14 cellular contexts compared by ENCODE assay signal in genomic region chr3:162171970-162172369, GRCh38.
DNase-seq lines count a peak whose midpoint lies in the region; TF ChIP-seq lines count a peak whose summit lies in the region.
"Had no signal": no experiment of that assay in that cellular context is flagged by ENCODE, and none has a peak within 500 bp of the region (broad histone marks: within the 10 kb centered on the region; RNA-seq: fewer than 3 reads in every experiment).

No MANE protein-coding gene starts in this region.

- H3K9ac ChIP-seq in mammary epithelial cell (ENCODE audit: insufficient read depth, low read length) (no peak overlapping the region), H9 (ENCODE audit: extremely low read depth, insufficient read length, low read length) (no peak overlapping the region)

- H3K4me1 ChIP-seq in mammary epithelial cell (ENCODE audit: insufficient read depth, low read length) (no peaks in the 10 kb centered on the region), H9 (ENCODE audit: insufficient read depth, low read length) (no peaks in the 10 kb centered on the region)

- no peak overlapping the region for H2BK120ac ChIP-seq in H9 (ENCODE audit: low read depth, low read length, poor library complexity, severe bottlenecking)

- H2BK20ac ChIP-seq in H9 (ENCODE audit: low read depth, low read length, poor library complexity, severe bottlenecking): no peak overlapping the region

- H3K4ac ChIP-seq in H9 (ENCODE audit: low read depth, low read length): no peak overlapping the region

- H3K14ac ChIP-seq in H9 (ENCODE audit: insufficient read depth, low read length): no peak overlapping the region

- no peak overlapping the region for H2BK5ac ChIP-seq in H9 (ENCODE audit: insufficient read length, low read length)

- H3K4me3 ChIP-seq in mammary epithelial cell (replicated peaks in 1 of 3; ENCODE audit: insufficient read depth in 1 of 3, low read depth in 2 of 3, low read length in 3 of 3): no peak overlapping the region

- H2AFZ ChIP-seq in mammary epithelial cell (ENCODE audit: low read depth, low read length) (no peak overlapping the region), H9 (ENCODE audit: low read length) (no peak overlapping the region)

- H3K9me3 ChIP-seq in mammary epithelial cell (replicated peaks; ENCODE audit: insufficient read depth, low read length) (no peaks in the 10 kb centered on the region), H9 (ENCODE audit: control insufficient read depth, low read depth, low read length) (no peaks in the 10 kb centered on the region)

- POLR2A ChIA-PET in RWPE1 (lab: Yijun Ruan, JAX; ENCODE audit: low non-redundant PET): no interaction called here

- no peak overlapping the region for H4K91ac ChIP-seq in H9 (ENCODE audit: insufficient read length, low read depth, low read length)

- CTCF ChIA-PET in mammary epithelial cell (lab: Charles Lee; ENCODE audit: low non-redundant PET): no interaction called here
- CTCF ChIA-PET in RWPE1 (lab: Yijun Ruan, JAX): no interaction called here

- no peak overlapping the region for H3K4me3 Mint-ChIP-seq in H9
- H3K4me3 Mint-ChIP-seq: B cell; CD4-positive, alpha-beta T cell had no signal

- no peak for TF ChIP-seq CTCF in mammary epithelial cell (conservative IDR thresholded peaks at IDR 0.05 in 1 of 2, IDR thresholded peaks at IDR 0.05 in 1 of 2; ENCODE audit: extremely low read depth in 1 of 2, insufficient read depth in 1 of 2, low read depth in 1 of 2, low read length in 2 of 2)
- TF ChIP-seq CTCF in H9 (conservative IDR thresholded peaks at IDR 0.05): no peak
- no peak for TF ChIP-seq CTCF in RWPE1 (conservative IDR thresholded peaks at IDR 0.05; ENCODE audit: low read depth)

- no TSS peak for BruUV-seq in mammary epithelial cell (replicated peaks; lab: Mats Ljungman, UMichigan)

- H3K27ac Mint-ChIP-seq in H9: no peak overlapping the region; a peak in 1 of 7 replicates
- H3K27ac Mint-ChIP-seq: B cell; CD4-positive, alpha-beta T cell had no signal

- no peak overlapping the region for H3K56ac ChIP-seq in H9 (ENCODE audit: insufficient read length, low read depth, low read length)

- no peak overlapping the region for H3T11ph ChIP-seq in H9 (ENCODE audit: low read length)

- no peak overlapping the region for H2BK12ac ChIP-seq in H9 (ENCODE audit: insufficient read length, low read depth, low read length)

- no peak overlapping the region for H3K23ac ChIP-seq in H9 (ENCODE audit: insufficient read length, low read depth, low read length)

- H4K20me1 ChIP-seq in mammary epithelial cell (ENCODE audit: insufficient read depth, low read length): no peaks in the 10 kb centered on the region
- no peaks in the 10 kb centered on the region for H4K20me1 ChIP-seq in H9 (ENCODE audit: control insufficient read depth, insufficient read depth, insufficient read length)

- no peaks in the 10 kb centered on the region for H3K27me3 ChIP-seq in mammary epithelial cell (ENCODE audit: insufficient read depth, low read length)
- no peaks in the 10 kb centered on the region for H3K27me3 ChIP-seq in H9 (ENCODE audit: insufficient read depth, low read length)

- no peak overlapping the region for H2BK15ac ChIP-seq in H9 (ENCODE audit: low read depth, low read length)

- H4K5ac ChIP-seq in H9 (ENCODE audit: insufficient read length, low read depth, low read length): no peak overlapping the region

- intact Hi-C loops in mammary epithelial cell (cut with micrococcal nuclease): no loop called here

- peaks cover 0 to 11% (median 0%) of the 10 kb centered on the region in 3 experiments; a peak in 2 of 7 replicates for H3K36me3 Mint-ChIP-seq in H9 (ENCODE audit: insufficient read depth in 1 of 3, low read depth in 3 of 3)

- H3K4me2 ChIP-seq in mammary epithelial cell (ENCODE audit: insufficient read depth, low read depth, low read length) (no peak overlapping the region), H9 (ENCODE audit: insufficient read depth, insufficient read length, low read length) (no peak overlapping the region)

- H3K18ac ChIP-seq in H9 (ENCODE audit: insufficient read length, low read depth, low read length): no peak overlapping the region

- in situ Hi-C loops in mammary epithelial cell (cut with MboI; ENCODE audit: low sequenced_read_pairs in 2 of 2): no loop called here

- DNase-seq in EH (ENCODE audit: low read depth) (peak; percentile 11), HT1080 (ENCODE audit: low read depth) (peak; percentile 42), mammary epithelial cell (peak; percentile 1), renal cortical epithelial cell (ENCODE audit: low read depth) (peak; percentile 28), H9 (no peak), AG08396 (ENCODE audit: low spot score) (no peak), RWPE1 (ENCODE audit: low spot score) (no peak)
- DNase-seq: ACHN; C1 segment of cervical spinal cord; Calu3; CD4-positive, alpha-beta T cell; DMS 273 treated with DMSO at 0.1 percent for 48 hours; DMS79 treated with DMSO at 0.1 percent for 48 hours had no signal

- H3K79me2 ChIP-seq in mammary epithelial cell (ENCODE audit: insufficient read depth, low read length) (no peaks in the 10 kb centered on the region), H9 (ENCODE audit: insufficient read depth, low read length) (no peaks in the 10 kb centered on the region)

- H2AK5ac ChIP-seq in H9 (ENCODE audit: insufficient read length, low read length): no peak overlapping the region

- H3K27ac ChIP-seq in mammary epithelial cell (ENCODE audit: insufficient read depth, low read depth, low read length): no peak overlapping the region
- H3K27ac ChIP-seq in H9 (ENCODE audit: insufficient read length, low read depth, low read length): no peak overlapping the region
- no peak overlapping the region for H3K27ac ChIP-seq in RWPE1

- no peaks in the 10 kb centered on the region for H3K27me3 Mint-ChIP-seq in H9 (ENCODE audit: low read depth)
- H3K27me3 Mint-ChIP-seq: B cell; CD4-positive, alpha-beta T cell had no signal

- no peaks in the 10 kb centered on the region for H3K36me3 ChIP-seq in mammary epithelial cell (ENCODE audit: insufficient read depth, low read length)

- WGBS in mammary epithelial cell (ENCODE audit: low coverage, missing lambda C conversion rate): 56% methylated on average over 1 of the region's 1 CpG
- WGBS in H9 (ENCODE audit: extremely low coverage, insufficient read length, low lambda C conversion rate): no CpG with 5 or more reads among the region's 1 CpG

- dilution Hi-C loops in mammary epithelial cell (cut with HindIII; ENCODE audit: low sequenced_read_pairs): no loop called here

- peaks cover 0 to 7% of the 10 kb centered on the region in 2 experiments; a peak in 3 of 5 replicates for H3K9me3 Mint-ChIP-seq in H9

- H3K79me1 ChIP-seq in H9 (ENCODE audit: insufficient read depth, low read depth, low read length, poor library complexity, severe bottlenecking): no peaks in the 10 kb centered on the region

- no peak overlapping the region for H4K8ac ChIP-seq in H9 (replicated peaks; ENCODE audit: insufficient read length, low read depth, low read length)

- H3K23me2 ChIP-seq in H9 (ENCODE audit: insufficient read length, low read depth, low read length, poor library complexity, severe bottlenecking): no peaks in the 10 kb centered on the region

- H3K4me1 Mint-ChIP-seq in H9: no peaks in the 10 kb centered on the region
- H3K4me1 Mint-ChIP-seq: B cell had no signal

Comparison
In these comparisons a context has a peak if more than half of its experiments do, and no peak if none do; other contexts are left out.
1. DNase-seq: peak in EH (single experiment), HT1080 (single experiment), mammary epithelial cell (single experiment) and renal cortical epithelial cell (single experiment); none in H9 (single experiment), AG08396 (single experiment) and RWPE1 (single experiment).